ENCODE assay signal across 23 cellular contexts in genomic region chr6:27136978-27137814, GRCh38.
DNase-seq lines count a peak whose midpoint lies in the region; ATAC-seq, FAIRE-seq and TF ChIP-seq lines count a peak whose summit lies in the region.
"Had no signal": no experiment of that assay in that cellular context is flagged by ENCODE, and none has a peak within 500 bp of the region (broad histone marks: within the 10 kb centered on the region; RNA-seq: fewer than 3 reads in every experiment).

No MANE protein-coding gene starts in this region.

- no peaks in the 10 kb centered on the region for H3K9me2 ChIP-seq in OCI-LY1 (ENCODE audit: low read depth, low read length)

- WGBS in A549 (ENCODE audit: missing lambda C conversion rate), result 60% methylated on average over 5 of the region's 5 CpGs

- H3K36me3 ChIP-seq in OCI-LY1 (ENCODE audit: insufficient read depth, low read length) (peaks cover 4% of the 10 kb centered on the region), MG63 (no peaks in the 10 kb centered on the region; the same call in 1 of the 2 replicates)
- H3K36me3 ChIP-seq: BE2C, tibial nerve had no signal

- TF ChIP-seq EP300 in A549 (IDR thresholded peaks at IDR 0.05), result no peak

- peaks cover 35% of the 10 kb centered on the region for H3K4me1 Mint-ChIP-seq in activated naive CD8-positive, alpha-beta T cell treated with anti-CD3 and anti-CD28 coated beads, Interleukin-2, amount 50 U/mL, for 24 hours

- CTCF ChIA-PET in A549 (lab: Yijun Ruan, JAX), result interaction anchor here (1.6 kb wide), 1 partner anchor 10 kb away, joined by 7 read pairs; a partner anchor contains a TSS

- H4K20me1 ChIP-seq in OCI-LY1 (ENCODE audit: insufficient read depth, low read length), result no peaks in the 10 kb centered on the region

- H3K27ac Mint-ChIP-seq in activated naive CD8-positive, alpha-beta T cell treated with anti-CD3 and anti-CD28 coated beads, Interleukin-2, amount 50 U/mL, for 24 hours, result peak overlapping the region; percentile 49

- peak overlapping the region; percentile 64 for H3K4me2 ChIP-seq in A549
- H3K4me2 ChIP-seq in OCI-LY1 (ENCODE audit: low read length), result 0 out of 2 replicates have a peak overlapping the region, but pooled peaks have one; percentile 62

- FAIRE-seq in A549 (lab: Jason Lieb, UNC), result no peak
- FAIRE-seq: GM12892, HTR-8/SVneo, TTC549 had no signal

- H3K4me3 ChIP-seq in A549, result no peak overlapping the region
- H3K4me3 ChIP-seq in OCI-LY1 (ENCODE audit: low read depth, low read length, poor library complexity, severe bottlenecking), result no peak overlapping the region
- no peak overlapping the region for H3K4me3 ChIP-seq in MG63
- H3K4me3 ChIP-seq: coronary artery, heart left ventricle, tibial nerve had no signal

- H3K36me3 Mint-ChIP-seq in activated naive CD8-positive, alpha-beta T cell treated with anti-CD3 and anti-CD28 coated beads, Interleukin-2, amount 50 U/mL, for 24 hours (ENCODE audit: low read depth), result peaks cover 2% of the 10 kb centered on the region

- no peaks in the 10 kb centered on the region for H3F3A ChIP-seq in OCI-LY1 (ENCODE audit: insufficient read depth, low read length)

- no peaks in the 10 kb centered on the region for H3K9me3 ChIP-seq in A549
- no peaks in the 10 kb centered on the region for H3K9me3 ChIP-seq in OCI-LY1 (ENCODE audit: low read length)
- no peaks in the 10 kb centered on the region for H3K9me3 ChIP-seq in MG63
- H3K9me3 ChIP-seq: BE2C, heart left ventricle, tibial nerve had no signal

- no peak for TF ChIP-seq RAD21 in A549 (conservative IDR thresholded peaks at IDR 0.05 in 1 of 2, IDR thresholded peaks at IDR 0.05 in 1 of 2)

- H3K79me2 ChIP-seq in OCI-LY1 (ENCODE audit: insufficient read depth, low read length), result no peaks in the 10 kb centered on the region

- no peak overlapping the region for H2AFZ ChIP-seq in OCI-LY1 (ENCODE audit: low read length)

- H3K9ac ChIP-seq in OCI-LY1 (ENCODE audit: low read length), result peak overlapping the region; percentile 94

- no peak for TF ChIP-seq POLR2A in A549 (IDR thresholded peaks at IDR 0.05; ENCODE audit: low read length)

- DNase-seq in A549 (ENCODE audit: low read depth in 1 of 2, low spot score in 1 of 2) (peak in 1 of 2 experiments; percentile 27), GF-D8 (lab: John Stamatoyannopoulos, UW) (peak; percentile 51), SHP77 (lab: John Stamatoyannopoulos, UW) (no peak), MG63 (no peak), COR-L47 (lab: John Stamatoyannopoulos, UW) (no peak)
- no peak for DNase-seq in activated naive CD8-positive, alpha-beta T cell treated with anti-CD3 and anti-CD28 coated beads, Interleukin-2, amount 50 U/mL, for 24 hours
- DNase-seq: activated CD8-positive, alpha-beta memory T cell treated with anti-CD3 and anti-CD28 coated beads, Interleukin-2, amount 50 U/mL, for 48 hours; anterior cingulate cortex; BE2C; DMS79 treated with DMSO at 0.1 percent for 48 hours; heart left ventricle; left cardiac atrium; NCI-H146; stimulated activated CD4-positive, alpha-beta T cell treated with anti-CD3 and anti-CD28 coated beads, Interleukin-2, amount 100 ng/mL, for 24 hours; stimulated activated CD8-positive, alpha-beta memory T cell treated with anti-CD3 and anti-CD28 coated beads, Interleukin-4, amount 100 ng/mL, for 48 hours had no signal

- H3K27me3 ChIP-seq in OCI-LY1 (ENCODE audit: insufficient read depth, low read length) (no peaks in the 10 kb centered on the region), MG63 (no peaks in the 10 kb centered on the region)
- H3K27me3 ChIP-seq: BE2C, heart left ventricle had no signal

- POLR2A ChIA-PET in A549 (lab: Yijun Ruan, JAX), result interaction anchor here (1.5 kb wide), 1 partner anchor 10 kb away, joined by 5 read pairs; a partner anchor contains a TSS

- ATAC-seq in A549, result no peak
- ATAC-seq in activated naive CD8-positive, alpha-beta T cell treated with anti-CD3 and anti-CD28 coated beads, Interleukin-2, amount 50 U/mL, for 24 hours, result no peak
- no peak for ATAC-seq in HG03469 (IDR thresholded peaks at IDR 0.05; ENCODE audit: unreplicated experiment)
- ATAC-seq: esophagus mucosa, heart left ventricle, left cardiac atrium had no signal

- H3K4me1 ChIP-seq in A549 (peaks cover 39% of the 10 kb centered on the region), OCI-LY1 (ENCODE audit: insufficient read depth, low read length, severe bottlenecking) (peaks cover 46% of the 10 kb centered on the region)

- H3K4me3 Mint-ChIP-seq in activated naive CD8-positive, alpha-beta T cell treated with anti-CD3 and anti-CD28 coated beads, Interleukin-2, amount 50 U/mL, for 24 hours, result no peak overlapping the region

- TF ChIP-seq CTCF in A549 (IDR thresholded peaks at IDR 0.05) (no peak), OCI-LY1 (IDR thresholded peaks at IDR 0.05; ENCODE audit: low read length) (no peak)

- H3K9me3 Mint-ChIP-seq in activated naive CD8-positive, alpha-beta T cell treated with anti-CD3 and anti-CD28 coated beads, Interleukin-2, amount 50 U/mL, for 24 hours, result no peaks in the 10 kb centered on the region

- H3K27ac ChIP-seq in A549 (peak overlapping the region; percentile 53 to 73; a peak in 5 of 6 replicates), OCI-LY1 (ENCODE audit: low read depth, low read length, poor library complexity, severe bottlenecking) (peak overlapping the region; percentile 99)
- H3K27ac ChIP-seq: coronary artery, tibial nerve had no signal

- H3K27me3 Mint-ChIP-seq in activated naive CD8-positive, alpha-beta T cell treated with anti-CD3 and anti-CD28 coated beads, Interleukin-2, amount 50 U/mL, for 24 hours, result no peaks in the 10 kb centered on the region

TF ChIP-seq in A549, 52 proteins besides CTCF, POLR2A, EP300 and RAD21:
- no peak for TF ChIP-seq FOXS1 (CRISPR knock-in tag; IDR thresholded peaks at IDR 0.05)
- TF ChIP-seq ZSCAN20 (CRISPR knock-in tag; IDR thresholded peaks at IDR 0.05), result no peak
- TF ChIP-seq KDM1A (IDR thresholded peaks at IDR 0.05; ENCODE audit: low read depth), result no peak
- no peak for TF ChIP-seq PHF8 (IDR thresholded peaks at IDR 0.05; ENCODE audit: borderline replicate concordance, low read depth)
- TF ChIP-seq EHMT2 (IDR thresholded peaks at IDR 0.05; ENCODE audit: low read depth), result no peak
- TF ChIP-seq MYC (IDR thresholded peaks at IDR 0.05; ENCODE audit: borderline replicate concordance, low read length), result no peak
- TF ChIP-seq MAFK (IDR thresholded peaks at IDR 0.05; ENCODE audit: partially characterized antibody), result no peak
- TF ChIP-seq ZNF302 (CRISPR knock-in tag; IDR thresholded peaks at IDR 0.05), result no peak
- TF ChIP-seq ATOH8 (CRISPR knock-in tag; IDR thresholded peaks at IDR 0.05; ENCODE audit: low read depth), result no peak
- no peak for TF ChIP-seq RNF2 (IDR thresholded peaks at IDR 0.05; ENCODE audit: borderline replicate concordance, low read depth)
- no peak for TF ChIP-seq HOXA7 (CRISPR knock-in tag; IDR thresholded peaks at IDR 0.05)
